Comparison of ENCODE assay signal across 13 cellular contexts in the genomic region with DNA sequence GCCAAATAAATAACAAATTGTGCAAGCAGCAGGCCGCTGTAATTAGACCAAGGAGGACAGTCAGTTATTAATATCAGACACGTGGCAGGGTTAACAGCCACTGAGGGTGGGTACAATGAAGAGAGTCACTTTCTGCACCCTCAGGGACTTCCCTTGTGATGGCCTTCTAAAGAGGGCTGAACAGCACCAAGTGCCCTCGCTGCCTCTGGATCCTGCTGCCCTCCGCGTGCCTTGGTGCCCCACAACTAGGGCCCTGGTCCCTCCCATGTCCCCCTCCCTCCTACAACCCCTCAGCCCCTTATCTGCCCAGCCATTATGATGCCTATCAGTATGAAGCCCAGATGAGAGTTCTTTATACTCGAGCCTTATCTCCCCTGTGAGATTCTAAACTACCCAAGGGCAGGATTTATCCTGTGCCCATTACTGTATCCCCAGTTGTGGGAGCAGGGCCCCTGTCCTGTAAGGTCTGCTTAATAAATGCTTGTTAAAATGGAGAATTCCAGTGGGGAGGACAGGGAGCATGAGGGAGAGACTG. TPM values are rescaled to one million over a fixed set of nuclear protein-coding genes. Genes with fewer than 3 reads are reported as not detected.
DNase-seq lines count a peak whose midpoint lies in the region; ATAC-seq and TF ChIP-seq lines count a peak whose summit lies in the region.
"Had no signal": no experiment of that assay in that cellular context is flagged by ENCODE, and none has a peak within 500 bp of the region (broad histone marks: within the 10 kb centered on the region; RNA-seq: fewer than 3 reads in every experiment).

No MANE protein-coding gene starts in this region.

- ATAC-seq in lung (ENCODE audit: insufficient read depth, low FRiP score) (no peak), esophagus mucosa (no peak)

- peaks cover 97% of the 10 kb centered on the region for H3K4me1 Mint-ChIP-seq in brain

- no peaks in the 10 kb centered on the region for H3K9me3 Mint-ChIP-seq in brain

- peak; percentile 26 for DNase-seq in H7
- DNase-seq in lung (ENCODE audit: low spot score), result no peak
- no peak for DNase-seq in substantia nigra (lab: John Stamatoyannopoulos, UW)
- no peak for DNase-seq in middle frontal gyrus (ENCODE audit: extremely low spot score, low spot score)
- DNase-seq in LoVo (ENCODE audit: low spot score), result no peak
- no peak for DNase-seq in NCI-H2196 (lab: John Stamatoyannopoulos, UW; ENCODE audit: unreplicated experiment)
- DNase-seq: activated naive CD4-positive, alpha-beta T cell; effector CD8-positive, alpha-beta T cell; MG63; midbrain; T-helper 1 cell had no signal

- no peaks in the 10 kb centered on the region for H3K36me3 ChIP-seq in H7 (replicated peaks; ENCODE audit: control insufficient read depth, insufficient read depth, low read length)
- H3K36me3 ChIP-seq in lung (ENCODE audit: control insufficient read depth in 2 of 2, insufficient read depth in 2 of 2, low read length in 2 of 2), result no peaks in the 10 kb centered on the region
- H3K36me3 ChIP-seq: MG63 had no signal

- no peaks in the 10 kb centered on the region for H3K36me3 Mint-ChIP-seq in brain

- whole genome bisulfite sequencing in lung, 2 donors, result 63 to 83% methylated on average over 6 of the region's 6 CpGs

- H3K27ac Mint-ChIP-seq in brain, result peak overlapping the region in 4 of 5 experiments; percentile 5 to 83 (median 72)

- peak overlapping the region; percentile 36 to 83 for H3K27ac ChIP-seq in lung (ENCODE audit: low read depth in 1 of 2, low read length in 1 of 2)
- peak overlapping the region; percentile 22 for H3K27ac ChIP-seq in substantia nigra (ENCODE audit: low read depth, low read length, poor library complexity, severe bottlenecking)

- H3K9me3 ChIP-seq in lung (ENCODE audit: control insufficient read depth in 2 of 2, insufficient read depth in 1 of 2, low read length in 1 of 2), result no peaks in the 10 kb centered on the region
- H3K9me3 ChIP-seq: MG63 had no signal

- TF ChIP-seq CTCF in brain (conservative IDR thresholded peaks at IDR 0.05), result no peak
- no peak for TF ChIP-seq CTCF in lung (IDR thresholded peaks at IDR 0.05; ENCODE audit: control extremely low read depth, extremely low read depth)

- H3K27me3 Mint-ChIP-seq in brain, result no peaks in the 10 kb centered on the region

- H3K4me3 ChIP-seq in H7 (ENCODE audit: insufficient read depth, low read depth, low read length) (no peak overlapping the region), lung (no peak overlapping the region)
- H3K4me3 ChIP-seq: MG63 had no signal

- peaks cover 0 to 31% of the 10 kb centered on the region in 2 donors for H3K4me1 ChIP-seq in lung (ENCODE audit: control insufficient read depth in 2 of 2, insufficient read depth in 2 of 2, low read length in 2 of 2)

- H3K27me3 ChIP-seq in H7 (ENCODE audit: control insufficient read depth, insufficient read depth, low read length), result no peaks in the 10 kb centered on the region
- H3K27me3 ChIP-seq in lung (ENCODE audit: control insufficient read depth, insufficient read depth), result no peaks in the 10 kb centered on the region
- H3K27me3 ChIP-seq: MG63 had no signal

- no peak overlapping the region for H3K4me3 Mint-ChIP-seq in brain

RNA-seq across cellular contexts. Expression of a gene that starts 37.3 kb away (rescaled TPM):
- total RNA-seq in H7 (2014; rRNA removed; shearing (Covaris generic)), result 66.8 and 67.1 TPM in 2 replicates
- polyA plus RNA-seq in brain (ENCODE audit: insufficient read depth, low read depth, low replicate concordance) (35.4 TPM), lung (10 to 100 TPM; 18.2 to 45.1 TPM)
- total RNA-seq in lung (10 to 100 TPM; 43.6 to 70.2 TPM), esophagus mucosa (62.7 TPM)
